Comparison of ENCODE assay signal across 9 cellular contexts in genomic region chr21:45455321-45456013, GRCh38. TPM values are rescaled to one million over a fixed set of nuclear protein-coding genes. Genes with fewer than 3 reads are reported as not detected.
DNase-seq lines count a peak whose midpoint lies in the region; ATAC-seq and TF ChIP-seq lines count a peak whose summit lies in the region.
"Had no signal": no experiment of that assay in that cellular context is flagged by ENCODE, and none has a peak within 500 bp of the region (broad histone marks: within the 10 kb centered on the region; RNA-seq: fewer than 3 reads in every experiment).

No MANE protein-coding gene starts in this region.

- 31 to 32% methylated on average over 4 to 10 of the region's 26 CpGs for WGBS in esophagus squamous epithelium, 2 donors
- WGBS in trophoblast cell (ENCODE audit: extremely low coverage, insufficient coverage, insufficient read length) = no CpG with 5 or more reads among the region's 26 CpGs

- H4K8ac ChIP-seq in trophoblast cell (ENCODE audit: low read depth, low read length) = no peak overlapping the region

- no peak overlapping the region for H3K9ac ChIP-seq in trophoblast cell (ENCODE audit: low read length)

- no peak overlapping the region for H3K4ac ChIP-seq in trophoblast cell (ENCODE audit: low read depth, low read length)

- H4K12ac ChIP-seq in trophoblast cell (ENCODE audit: low read depth, low read length) = no peak overlapping the region

- H3K4me3 ChIP-seq in esophagus squamous epithelium (peak overlapping the region; percentile 12 to 57 (median 38)), trophoblast cell (ENCODE audit: low read depth, low read length) (no peak overlapping the region)

- H3K36me3 ChIP-seq in esophagus squamous epithelium (peaks cover 0 to 10% (median 0%) of the 10 kb centered on the region in 3 donors), trophoblast cell (ENCODE audit: control insufficient read depth in 1 of 2, insufficient read depth in 2 of 2, low read length in 2 of 2) (peaks cover 29 to 30% of the 10 kb centered on the region in 2 experiments)

- no peak for TF ChIP-seq CTCF in esophagus squamous epithelium (IDR thresholded peaks at IDR 0.05)

- ATAC-seq in HG03439 (IDR thresholded peaks at IDR 0.05; ENCODE audit: unreplicated experiment) = no peak
- no peak for ATAC-seq in HG03354 (IDR thresholded peaks at IDR 0.05; ENCODE audit: poor library complexity, severe bottlenecking, unreplicated experiment)
- ATAC-seq in stimulated activated naive CD8-positive, alpha-beta T cell treated with anti-CD3 and anti-CD28 coated beads, Interleukin-15, Interleukin-2, amounts not matched to agents 100 U/mL and 50 U/mL, for 24 hours = no peak

- intact Hi-C loops in esophagus squamous epithelium (cut with DNase I) = no loop called here

- H3K79me2 ChIP-seq in trophoblast cell (ENCODE audit: control insufficient read depth, insufficient read depth, low read length, poor library complexity) = no peaks in the 10 kb centered on the region

- H3K27me3 ChIP-seq in esophagus squamous epithelium = peaks cover 0 to 45% (median 0%) of the 10 kb centered on the region in 4 donors
- H3K27me3 ChIP-seq in trophoblast cell (ENCODE audit: insufficient read depth, low read length) = no peaks in the 10 kb centered on the region

- no peaks in the 10 kb centered on the region for H3K9me3 ChIP-seq in esophagus squamous epithelium
- H3K9me3 ChIP-seq in trophoblast cell (ENCODE audit: insufficient read depth, low read depth, low read length) = peaks cover 5% of the 10 kb centered on the region

- H2BK5ac ChIP-seq in trophoblast cell (ENCODE audit: low read depth, low read length, poor library complexity) = no peak overlapping the region

- no peak overlapping the region for H2BK12ac ChIP-seq in trophoblast cell (ENCODE audit: low read length)

- H3K18ac ChIP-seq in trophoblast cell (ENCODE audit: low read length) = no peak overlapping the region

- in situ Hi-C loops in Caki2 (cut with HindIII; ENCODE audit: low pct_unique_long_range_greater_than_20kb, low sequenced_read_pairs) = no loop called here

- H2BK120ac ChIP-seq in trophoblast cell (ENCODE audit: insufficient read depth, low read length, poor library complexity) = no peak overlapping the region

- no peak overlapping the region for H3K14ac ChIP-seq in trophoblast cell (ENCODE audit: low read length)

- H2AK5ac ChIP-seq in trophoblast cell (ENCODE audit: low read length) = no peak overlapping the region

- peak overlapping the region; percentile 8 to 67 (median 61) for H3K27ac ChIP-seq in esophagus squamous epithelium
- no peak overlapping the region for H3K27ac ChIP-seq in trophoblast cell (ENCODE audit: low read depth, low read length)

- H2AFZ ChIP-seq in trophoblast cell (ENCODE audit: insufficient read depth, low read length, poor library complexity) = no peak overlapping the region

- peaks cover 29 to 78% (median 39%) of the 10 kb centered on the region in 3 donors for H3K4me1 ChIP-seq in esophagus squamous epithelium
- peaks cover 3 to 9% of the 10 kb centered on the region in 2 experiments for H3K4me1 ChIP-seq in trophoblast cell (ENCODE audit: control insufficient read depth in 1 of 2, insufficient read depth in 2 of 2, low read length in 2 of 2)

- no peaks in the 10 kb centered on the region for H3K79me1 ChIP-seq in trophoblast cell (ENCODE audit: low read length)

- H3K4me2 ChIP-seq in trophoblast cell (ENCODE audit: low read length) = no peak overlapping the region

- no peak overlapping the region for H3K23ac ChIP-seq in trophoblast cell (ENCODE audit: low read length)

- DNase-seq in Caki2 (ENCODE audit: low read depth) (peak; percentile 28), esophagus squamous epithelium (lab: John Stamatoyannopoulos, UW) (no peak), trophoblast cell (peak; percentile 40 to 71), NK-92 (lab: John Stamatoyannopoulos, UW; ENCODE audit: unreplicated experiment) (no peak)
- DNase-seq in stimulated activated naive CD8-positive, alpha-beta T cell treated with anti-CD3 and anti-CD28 coated beads, Interleukin-15, Interleukin-2, amounts not matched to agents 100 U/mL and 50 U/mL, for 24 hours = no peak
- DNase-seq: cortex of kidney had no signal

- no peak overlapping the region for H4K91ac ChIP-seq in trophoblast cell (ENCODE audit: low read depth, low read length)

- no peak for TF ChIP-seq POLR2A in esophagus squamous epithelium (IDR thresholded peaks at IDR 0.05)

TF ChIP-seq in PFSK-1, 5 proteins besides CTCF, POLR2A, EP300 and RAD21:
- peak; percentile 55 for TF ChIP-seq FOXP2 (optimal IDR thresholded peaks at IDR 0.05; ENCODE audit: borderline replicate concordance, extremely low read depth, extremely low read length, insufficient read depth)
- no peak for TF ChIP-seq POLR2AphosphoS5 (IDR thresholded peaks at IDR 0.05; ENCODE audit: low read depth, low read length)

RNA-seq across cellular contexts. Expression of gene COL18A1, which starts 50.5 kb away (rescaled TPM):
- 809 and 838 TPM in 2 replicates for total RNA-seq in Caki2 (2014; rRNA removed; shearing (Covaris generic); ENCODE audit: low replicate concordance)
- polyA plus RNA-seq in PFSK-1 (2012; ENCODE audit: insufficient read length, low read depth) = 80.9 TPM
- 10 to 100 TPM; 38.9 to 69.0 (median 52.5) TPM for total RNA-seq in esophagus squamous epithelium
- 174 and 188 TPM in 2 replicates for polyA plus RNA-seq in trophoblast cell (2013)

Comparison
In these comparisons a context has a peak if more than half of its experiments do, and no peak if none do; other contexts are left out.
1. DNase-seq: peak in Caki2 (single experiment) and trophoblast cell (2 of 2); none in esophagus squamous epithelium (single experiment), stimulated activated naive CD8-positive, alpha-beta T cell treated with anti-CD3 and anti-CD28 coated beads, Interleukin-15, Interleukin-2, amounts not matched to agents 100 U/mL and 50 U/mL, for 24 hours (single experiment) and NK-92 (single experiment).
2. RNA of gene COL18A1, which starts 50.5 kb away (total RNA-seq): 809 to 838 TPM in Caki2; 38.9 to 69.0 TPM in esophagus squamous epithelium; every median in the first group is over 10 times any median in the second.